30 cellular contexts compared by ENCODE assay signal in genomic region chr4:11004818-11005217, GRCh38.
"Had no signal": no experiment of that assay in that cellular context is flagged by ENCODE, and none has a peak within 500 bp of the region (broad histone marks: within the 10 kb centered on the region; RNA-seq: fewer than 3 reads in every experiment).

No MANE protein-coding gene starts in this region.

- H3K36me3 ChIP-seq: ascending aorta, SJSA1 had no signal

- DNase-seq: activated CD4-positive, alpha-beta T cell treated with anti-CD3 and anti-CD28 coated beads for 48 hours; activated CD4-positive, alpha-beta T cell treated with anti-CD3 and anti-CD28 coated beads, Interleukin-2, amount 50 U/mL, for 4 hours; activated CD4-positive, CD25-positive, alpha-beta regulatory T cell treated with anti-CD3 and anti-CD28 coated beads, Interleukin-2, amount 50 U/mL, for 72 hours; activated CD8-positive, alpha-beta memory T cell treated with anti-CD3 and anti-CD28 coated beads, Interleukin-2, amount 50 U/mL, for 48 hours; activated CD8-positive, alpha-beta T cell treated with anti-CD3 and anti-CD28 coated beads, Interleukin-2, amount 10 ng/mL, durations not matched to agents 7 days and 5 days; activated effector memory CD4-positive, alpha-beta T cell treated with Interleukin-2 at 50 U/mL for 16 hours; activated naive CD4-positive, alpha-beta T cell treated with Interleukin-2 at 50 U/mL for 16 hours; activated naive CD8-positive, alpha-beta T cell treated with anti-CD3 and anti-CD28 coated beads, Interleukin-2, amount 50 U/mL, for 24 hours; activated T-cell treated with anti-CD3 and anti-CD28 coated beads, Interleukin-2, amount 50 U/mL, for 24 hours; amniotic stem cell; body of pancreas; Karpas-422; NCI-H1092; NCI-H1417; NCI-H1930; NCI-H2171 treated with DMSO at 0.1 percent for 48 hours; NCI-H226; NCI-H526; NCI-H82; NK-92 treated with Interleukin-12 subunit alpha and Interleukin-12 subunit beta, amount 100 ng/mL, for 24 hours; PC-3; SHP77; SW 1271 had no signal

- H3K36me3 Mint-ChIP-seq: activated naive CD4-positive, alpha-beta T cell treated with anti-CD3 and anti-CD28 coated beads, Interleukin-2, amount 50 U/mL, for 72 hours had no signal

- H3K4me3 Mint-ChIP-seq: activated CD8-positive, alpha-beta T cell treated with anti-CD3 and anti-CD28 coated beads, Interleukin-2, amount 10 ng/mL, durations not matched to agents 7 days and 5 days; activated naive CD8-positive, alpha-beta T cell treated with anti-CD3 and anti-CD28 coated beads, Interleukin-2, amount 50 U/mL, for 24 hours; activated T-cell treated with anti-CD3 and anti-CD28 coated beads, Interleukin-2, amount 50 U/mL, for 24 hours; activated T-helper 1 cell treated with anti-CD3 and anti-CD28 coated beads, Interleukin-12 subunit alpha, Interleukin-12 subunit beta, Interleukin-2, Interleukin-4 antibody, amounts not matched to agents 30 ng/mL and 10 ng/mL and 1 ng/mL, durations not matched to agents 14 hours and 24 hours and 36 hours; central memory CD8-positive, alpha-beta T cell; T-helper 2 cell treated with Interferon-gamma antibody and Interleukin-4, amounts not matched to agents 5 μg/mL and 100 μg/mL, for 36 hours had no signal

- H3K27me3 ChIP-seq: ascending aorta, body of pancreas, SJSA1 had no signal

- H3K9me3 ChIP-seq: ascending aorta, body of pancreas, SJSA1 had no signal

- H3K27ac Mint-ChIP-seq: activated CD8-positive, alpha-beta T cell treated with anti-CD3 and anti-CD28 coated beads, Interleukin-2, amount 10 ng/mL, durations not matched to agents 7 days and 5 days; activated naive CD4-positive, alpha-beta T cell treated with anti-CD3 and anti-CD28 coated beads, Interleukin-2, amount 50 U/mL, for 72 hours; activated naive CD8-positive, alpha-beta T cell treated with anti-CD3 and anti-CD28 coated beads, Interleukin-2, amount 50 U/mL, for 24 hours; activated T-cell treated with anti-CD3 and anti-CD28 coated beads, Interleukin-2, amount 50 U/mL, for 24 hours; activated T-helper 1 cell treated with anti-CD3 and anti-CD28 coated beads, Interleukin-12 subunit alpha, Interleukin-12 subunit beta, Interleukin-2, Interleukin-4 antibody, amounts not matched to agents 30 ng/mL and 10 ng/mL and 1 ng/mL, durations not matched to agents 14 hours and 24 hours and 36 hours; T-helper 2 cell treated with Interferon-gamma antibody and Interleukin-4, amounts not matched to agents 5 μg/mL and 100 μg/mL, for 36 hours had no signal

- H3K4me1 ChIP-seq: ascending aorta, body of pancreas, SJSA1 had no signal

- H3K4me1 Mint-ChIP-seq: central memory CD8-positive, alpha-beta T cell had no signal

- H3K4me3 ChIP-seq: ascending aorta, body of pancreas, SJSA1 had no signal

- H3K27me3 Mint-ChIP-seq: activated naive CD8-positive, alpha-beta T cell treated with anti-CD3 and anti-CD28 coated beads, Interleukin-2, amount 50 U/mL, for 24 hours; activated T-cell treated with anti-CD3 and anti-CD28 coated beads, Interleukin-2, amount 50 U/mL, for 24 hours; central memory CD8-positive, alpha-beta T cell had no signal

- H3K27ac ChIP-seq: ascending aorta, body of pancreas, SJSA1 had no signal

- ATAC-seq: activated CD8-positive, alpha-beta T cell treated with anti-CD3 and anti-CD28 coated beads, Interleukin-2, amount 10 ng/mL, durations not matched to agents 7 days and 5 days; activated naive CD4-positive, alpha-beta T cell treated with anti-CD3 and anti-CD28 coated beads, Interleukin-2, amount 50 U/mL, for 72 hours; activated naive CD8-positive, alpha-beta T cell treated with anti-CD3 and anti-CD28 coated beads, Interleukin-2, amount 50 U/mL, for 24 hours; body of pancreas; PC-3; SK-N-SH treated with all-trans-retinoic acid at 6 μM for 48 hours had no signal

- H3K9me3 Mint-ChIP-seq: activated naive CD8-positive, alpha-beta T cell treated with anti-CD3 and anti-CD28 coated beads, Interleukin-2, amount 50 U/mL, for 24 hours; activated T-cell treated with anti-CD3 and anti-CD28 coated beads, Interleukin-2, amount 50 U/mL, for 24 hours; T-helper 2 cell treated with Interferon-gamma antibody and Interleukin-4, amounts not matched to agents 5 μg/mL and 100 μg/mL, for 36 hours had no signal
